Comparison of ENCODE assay signal across 23 cellular contexts in genomic region chr7:151512353-151512752, GRCh38. TPM values are rescaled to one million over a fixed set of nuclear protein-coding genes. Genes with fewer than 3 reads are reported as not detected.
DNase-seq lines count a peak whose midpoint lies in the region; ATAC-seq and TF ChIP-seq lines count a peak whose summit lies in the region.
"Had no signal": no experiment of that assay in that cellular context is flagged by ENCODE, and none has a peak within 500 bp of the region (broad histone marks: within the 10 kb centered on the region; RNA-seq: fewer than 3 reads in every experiment).

No MANE protein-coding gene starts in this region.

- no peaks in the 10 kb centered on the region for H3K9me3 Mint-ChIP-seq in stimulated activated effector memory CD8-positive, alpha-beta T cell treated with anti-CD3 and anti-CD28 coated beads, Interleukin-12 subunit alpha, Interleukin-12 subunit beta, amount 100 ng/mL, for 72 hours
- no peaks in the 10 kb centered on the region for H3K9me3 Mint-ChIP-seq in activated T-helper 2 cell treated with anti-CD3 and anti-CD28 coated beads, Interferon-gamma antibody, Interleukin-2, Interleukin-4, amounts not matched to agents 10 μg/mL and 5 μg/mL and 100 μg/mL, durations not matched to agents 14 hours and 24 hours and 36 hours
- H3K9me3 Mint-ChIP-seq: activated B cell treated with CpG ODN at 0.5 μM for 24 hours; central memory CD8-positive, alpha-beta T cell; endodermal cell; stimulated activated memory B cell treated with anti-CD40 and anti-IgM and Interleukin-4, amounts not matched to agents 10 μg/mL and 1 μg/mL and 100 μg/mL, for 72 hours had no signal

- H3K36me3 Mint-ChIP-seq in T-helper 17 cell (ENCODE audit: low read depth), result no peaks in the 10 kb centered on the region
- peaks cover 15% of the 10 kb centered on the region for H3K36me3 Mint-ChIP-seq in stimulated activated effector memory CD8-positive, alpha-beta T cell treated with anti-CD3 and anti-CD28 coated beads, Interleukin-12 subunit alpha, Interleukin-12 subunit beta, amount 100 ng/mL, for 72 hours
- peaks cover 32% of the 10 kb centered on the region for H3K36me3 Mint-ChIP-seq in activated T-helper 2 cell treated with anti-CD3 and anti-CD28 coated beads, Interferon-gamma antibody, Interleukin-2, Interleukin-4, amounts not matched to agents 10 μg/mL and 5 μg/mL and 100 μg/mL, durations not matched to agents 14 hours and 24 hours and 36 hours (ENCODE audit: low read depth)

- no peak for ATAC-seq in T-helper 17 cell
- no peak for ATAC-seq in stimulated activated effector memory CD8-positive, alpha-beta T cell treated with anti-CD3 and anti-CD28 coated beads, Interleukin-12 subunit alpha, Interleukin-12 subunit beta, amount 100 ng/mL, for 72 hours
- ATAC-seq: stimulated activated memory B cell treated with anti-CD40 and anti-IgM and Interleukin-4, amounts not matched to agents 10 μg/mL and 1 μg/mL and 100 μg/mL, for 72 hours had no signal

- intact Hi-C loops in esophagus squamous epithelium (cut with DNase I), result no loop called here
- intact Hi-C loops in activated T-helper 2 cell treated with anti-CD3 and anti-CD28 coated beads, Interferon-gamma antibody, Interleukin-2, Interleukin-4, amounts not matched to agents 10 μg/mL and 5 μg/mL and 100 μg/mL, durations not matched to agents 14 hours and 24 hours and 36 hours (cut with micrococcal nuclease), result loop anchor here (10.0 kb wide), 1 partner anchor 512 kb away; the partner anchor contains the start of gene GALNT11
- intact Hi-C loops in posterior vena cava (cut with DNase I), result no loop called here

- H3K4me3 Mint-ChIP-seq in T-helper 17 cell, result no peak overlapping the region
- H3K4me3 Mint-ChIP-seq in stimulated activated effector memory CD8-positive, alpha-beta T cell treated with anti-CD3 and anti-CD28 coated beads, Interleukin-12 subunit alpha, Interleukin-12 subunit beta, amount 100 ng/mL, for 72 hours, result no peak overlapping the region
- H3K4me3 Mint-ChIP-seq in activated T-helper 2 cell treated with anti-CD3 and anti-CD28 coated beads, Interferon-gamma antibody, Interleukin-2, Interleukin-4, amounts not matched to agents 10 μg/mL and 5 μg/mL and 100 μg/mL, durations not matched to agents 14 hours and 24 hours and 36 hours (ENCODE audit: low read depth), result no peak overlapping the region
- H3K4me3 Mint-ChIP-seq: activated B cell treated with CpG ODN at 0.5 μM for 24 hours; central memory CD8-positive, alpha-beta T cell; endodermal cell; mesothelial cell of epicardium; stimulated activated memory B cell treated with anti-CD40 and anti-IgM and Interleukin-4, amounts not matched to agents 10 μg/mL and 1 μg/mL and 100 μg/mL, for 72 hours had no signal

- H3K27me3 Mint-ChIP-seq in T-helper 17 cell, result no peaks in the 10 kb centered on the region
- H3K27me3 Mint-ChIP-seq in activated T-helper 2 cell treated with anti-CD3 and anti-CD28 coated beads, Interferon-gamma antibody, Interleukin-2, Interleukin-4, amounts not matched to agents 10 μg/mL and 5 μg/mL and 100 μg/mL, durations not matched to agents 14 hours and 24 hours and 36 hours (ENCODE audit: low read depth), result no peaks in the 10 kb centered on the region
- H3K27me3 Mint-ChIP-seq: activated B cell treated with CpG ODN at 0.5 μM for 24 hours; central memory CD8-positive, alpha-beta T cell; stimulated activated memory B cell treated with anti-CD40 and anti-IgM and Interleukin-4, amounts not matched to agents 10 μg/mL and 1 μg/mL and 100 μg/mL, for 72 hours had no signal

- H3K27me3 ChIP-seq in esophagus squamous epithelium (no peaks in the 10 kb centered on the region), right atrium auricular region (no peaks in the 10 kb centered on the region)
- H3K27me3 ChIP-seq: BLaER1, SJSA1 had no signal

- no peak for TF ChIP-seq POLR2A in esophagus squamous epithelium (IDR thresholded peaks at IDR 0.05)

- 60 to 69% methylated on average over 7 of the region's 7 CpGs for WGBS in esophagus squamous epithelium, 2 donors

- H3K9me3 ChIP-seq in T-helper 17 cell (ENCODE audit: control insufficient read depth, low read length, poor library complexity, severe bottlenecking) (no peaks in the 10 kb centered on the region), esophagus squamous epithelium (no peaks in the 10 kb centered on the region), right atrium auricular region (no peaks in the 10 kb centered on the region)
- H3K9me3 ChIP-seq: Caco-2, prostate gland, SJSA1 had no signal

- TF ChIP-seq CTCF in esophagus squamous epithelium (IDR thresholded peaks at IDR 0.05), result no peak
- TF ChIP-seq CTCF in right atrium auricular region (IDR thresholded peaks at IDR 0.05), result no peak

- no peak for DNase-seq in T-helper 17 cell
- DNase-seq in esophagus squamous epithelium (lab: John Stamatoyannopoulos, UW), result no peak
- DNase-seq in right atrium auricular region (ENCODE audit: low spot score), result no peak
- no peak for DNase-seq in stimulated activated effector memory CD8-positive, alpha-beta T cell treated with anti-CD3 and anti-CD28 coated beads, Interleukin-12 subunit alpha, Interleukin-12 subunit beta, amount 100 ng/mL, for 72 hours (ENCODE audit: low spot score in 2 of 2)
- DNase-seq in NCI-H524 (lab: John Stamatoyannopoulos, UW), result no peak
- no peak for DNase-seq in activated T-helper 2 cell treated with anti-CD3 and anti-CD28 coated beads, Interferon-gamma antibody, Interleukin-2, Interleukin-4, amounts not matched to agents 10 μg/mL and 5 μg/mL and 100 μg/mL, durations not matched to agents 14 hours and 24 hours and 36 hours (ENCODE audit: low spot score)
- no peak for DNase-seq in posterior vena cava (ENCODE audit: low spot score)
- DNase-seq in HCEC 1CT, result no peak
- DNase-seq: activated B cell treated with CpG ODN at 0.5 μM for 24 hours; activated naive CD4-positive, alpha-beta T cell; activated T-cell treated with anti-CD3 and anti-CD28 coated beads, Interleukin-2, amount 50 U/mL, for 48 hours; Caco-2; DMS79; endodermal cell; NCI-H446; T-helper 1 cell had no signal

- no peak overlapping the region for H3K4me3 ChIP-seq in esophagus squamous epithelium
- H3K4me3 ChIP-seq in right atrium auricular region, result no peak overlapping the region
- H3K4me3 ChIP-seq: BLaER1, GM23248, prostate gland, SJSA1 had no signal

- peaks cover 0 to 5% (median 0%) of the 10 kb centered on the region in 3 donors for H3K36me3 ChIP-seq in esophagus squamous epithelium
- no peaks in the 10 kb centered on the region for H3K36me3 ChIP-seq in right atrium auricular region
- H3K36me3 ChIP-seq: prostate gland had no signal

- peaks cover 55% of the 10 kb centered on the region for H3K4me1 Mint-ChIP-seq in T-helper 17 cell
- peaks cover 87% of the 10 kb centered on the region for H3K4me1 Mint-ChIP-seq in stimulated activated effector memory CD8-positive, alpha-beta T cell treated with anti-CD3 and anti-CD28 coated beads, Interleukin-12 subunit alpha, Interleukin-12 subunit beta, amount 100 ng/mL, for 72 hours
- peaks cover 54% of the 10 kb centered on the region for H3K4me1 Mint-ChIP-seq in activated T-helper 2 cell treated with anti-CD3 and anti-CD28 coated beads, Interferon-gamma antibody, Interleukin-2, Interleukin-4, amounts not matched to agents 10 μg/mL and 5 μg/mL and 100 μg/mL, durations not matched to agents 14 hours and 24 hours and 36 hours (ENCODE audit: low read depth)

- H3K4me1 ChIP-seq in esophagus squamous epithelium, result peaks cover 3 to 93% (median 36%) of the 10 kb centered on the region in 3 donors
- H3K4me1 ChIP-seq in right atrium auricular region, result peaks cover 0 to 79% of the 10 kb centered on the region in 2 donors

- peak overlapping the region; percentile 32 for H3K27ac Mint-ChIP-seq in T-helper 17 cell
- H3K27ac Mint-ChIP-seq in stimulated activated effector memory CD8-positive, alpha-beta T cell treated with anti-CD3 and anti-CD28 coated beads, Interleukin-12 subunit alpha, Interleukin-12 subunit beta, amount 100 ng/mL, for 72 hours, result peak overlapping the region; percentile 32
- H3K27ac Mint-ChIP-seq in activated T-helper 2 cell treated with anti-CD3 and anti-CD28 coated beads, Interferon-gamma antibody, Interleukin-2, Interleukin-4, amounts not matched to agents 10 μg/mL and 5 μg/mL and 100 μg/mL, durations not matched to agents 14 hours and 24 hours and 36 hours, result no peak overlapping the region
- H3K27ac Mint-ChIP-seq: activated B cell treated with CpG ODN at 0.5 μM for 24 hours; endodermal cell; mesothelial cell of epicardium; stimulated activated memory B cell treated with anti-CD40 and anti-IgM and Interleukin-4, amounts not matched to agents 10 μg/mL and 1 μg/mL and 100 μg/mL, for 72 hours had no signal

- H3K27ac ChIP-seq in esophagus squamous epithelium, result peak overlapping the region in 3 of 4 donors; percentile 9 to 56 (median 45)
- H3K27ac ChIP-seq in right atrium auricular region, result peak overlapping the region; percentile 28 to 73
- H3K27ac ChIP-seq: BLaER1, GM23248, prostate gland, SJSA1 had no signal

RNA-seq across cellular contexts. Expression of gene RHEB, which starts 7.3 kb away (rescaled TPM):
- total RNA-seq in T-helper 17 cell (10 to 100 TPM; 62.5 to 71.1 TPM), esophagus squamous epithelium (10 to 100 TPM; 37.1 to 82.6 (median 54.4) TPM), right atrium auricular region (100 to 1,000 TPM in 1 of 2 donors, 10 to 100 TPM in 1; 77.9 to 128 TPM), posterior vena cava (100 to 1,000 TPM; 119 to 138 TPM)
- total RNA-seq in activated T-helper 2 cell treated with anti-CD3 and anti-CD28 coated beads, Interferon-gamma antibody, Interleukin-2, Interleukin-4, amounts not matched to agents 10 μg/mL and 5 μg/mL and 100 μg/mL, durations not matched to agents 14 hours and 24 hours and 36 hours, result 52.8 and 60.5 TPM in 2 replicates
